ENCODE assay signal across 9 cellular contexts in the genomic region with DNA sequence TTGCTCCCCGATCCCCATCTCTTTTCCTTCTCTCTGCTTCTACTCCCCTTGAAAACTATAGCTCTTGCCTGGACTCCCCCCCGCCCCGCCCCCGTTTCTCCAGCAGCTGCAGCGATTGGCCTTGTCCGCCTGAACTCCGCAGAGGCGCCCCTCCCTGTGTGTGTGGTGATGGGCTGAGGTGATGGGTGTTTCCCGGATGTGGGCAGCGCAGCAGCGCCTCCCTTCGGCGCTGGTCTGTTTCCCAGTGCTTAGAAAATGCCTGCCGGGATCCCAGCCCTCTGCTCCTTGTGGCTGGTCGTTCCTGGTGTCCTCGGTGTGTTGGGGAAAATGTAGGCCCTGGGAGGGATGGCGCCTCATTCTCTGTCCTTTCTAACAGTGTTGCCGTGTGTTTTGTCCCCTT. TPM values are rescaled to one million over a fixed set of nuclear protein-coding genes. Genes with fewer than 3 reads are reported as not detected.
DNase-seq lines count a peak whose midpoint lies in the region; TF ChIP-seq lines count a peak whose summit lies in the region.
"Had no signal": no experiment of that assay in that cellular context is flagged by ENCODE, and none has a peak within 500 bp of the region (broad histone marks: within the 10 kb centered on the region; RNA-seq: fewer than 3 reads in every experiment).

No MANE protein-coding gene starts in this region.

- TF ChIP-seq CTCF in type B pancreatic cell (conservative IDR thresholded peaks at IDR 0.05) (peak; percentile 32), vagina (IDR thresholded peaks at IDR 0.05) (no peak)

- H3K9me3 Mint-ChIP-seq in activated naive CD4-positive, alpha-beta T cell treated with anti-CD3 and anti-CD28 coated beads for 36 hours, result no peaks in the 10 kb centered on the region
- no peaks in the 10 kb centered on the region for H3K9me3 Mint-ChIP-seq in activated naive CD4-positive, alpha-beta T cell treated with anti-CD3 and anti-CD28 coated beads, Interleukin-2, amount 10 ng/mL, durations not matched to agents 7 days and 5 days
- H3K9me3 Mint-ChIP-seq in type B pancreatic cell, result no peaks in the 10 kb centered on the region

- no peak for TF ChIP-seq POLR2A in vagina (IDR thresholded peaks at IDR 0.05)

- H3K36me3 Mint-ChIP-seq in activated naive CD4-positive, alpha-beta T cell treated with anti-CD3 and anti-CD28 coated beads for 36 hours (ENCODE audit: low read depth), result no peaks in the 10 kb centered on the region
- H3K36me3 Mint-ChIP-seq in activated naive CD4-positive, alpha-beta T cell treated with anti-CD3 and anti-CD28 coated beads, Interleukin-2, amount 10 ng/mL, durations not matched to agents 7 days and 5 days, result no peaks in the 10 kb centered on the region
- H3K36me3 Mint-ChIP-seq in type B pancreatic cell, result no peaks in the 10 kb centered on the region

- intact Hi-C loops in activated naive CD4-positive, alpha-beta T cell treated with anti-CD3 and anti-CD28 coated beads for 36 hours (cut with micrococcal nuclease), result no loop called here
- intact Hi-C loops in vagina (cut with DNase I), result no loop called here

- no peak overlapping the region for H3K27ac Mint-ChIP-seq in activated naive CD4-positive, alpha-beta T cell treated with anti-CD3 and anti-CD28 coated beads for 36 hours
- no peak overlapping the region for H3K27ac Mint-ChIP-seq in activated naive CD4-positive, alpha-beta T cell treated with anti-CD3 and anti-CD28 coated beads, Interleukin-2, amount 10 ng/mL, durations not matched to agents 7 days and 5 days
- no peak overlapping the region for H3K27ac Mint-ChIP-seq in type B pancreatic cell
- H3K27ac Mint-ChIP-seq: activated naive CD8-positive, alpha-beta T cell had no signal

- H3K36me3 ChIP-seq in vagina, result no peaks in the 10 kb centered on the region

- no peaks in the 10 kb centered on the region for H3K27me3 ChIP-seq in vagina

- H3K9me3 ChIP-seq in vagina, result no peaks in the 10 kb centered on the region

- CTCF ChIA-PET in activated naive CD4-positive, alpha-beta T cell treated with anti-CD3 and anti-CD28 coated beads for 36 hours (lab: Charles Lee), result interaction anchor here (1.2 to 1.7 kb wide), 2 partner anchors 17 to 22 kb away, joined by 3 to 5 read pairs; no protein-coding TSS in a partner anchor
- CTCF ChIA-PET in activated naive CD4-positive, alpha-beta T cell treated with anti-CD3 and anti-CD28 coated beads, Interleukin-2, amount 10 ng/mL, durations not matched to agents 7 days and 5 days (lab: Charles Lee), result no interaction called here

- no peaks in the 10 kb centered on the region for H3K4me1 Mint-ChIP-seq in activated naive CD4-positive, alpha-beta T cell treated with anti-CD3 and anti-CD28 coated beads for 36 hours (ENCODE audit: low read depth)
- H3K4me1 Mint-ChIP-seq in activated naive CD4-positive, alpha-beta T cell treated with anti-CD3 and anti-CD28 coated beads, Interleukin-2, amount 10 ng/mL, durations not matched to agents 7 days and 5 days, result peaks cover 7% of the 10 kb centered on the region
- H3K4me1 Mint-ChIP-seq in type B pancreatic cell (ENCODE audit: unreplicated experiment), result no peaks in the 10 kb centered on the region

- no peak overlapping the region for H3K27ac ChIP-seq in vagina

- DNase-seq in activated naive CD4-positive, alpha-beta T cell treated with anti-CD3 and anti-CD28 coated beads for 36 hours, result peak; percentile 7
- no peak for DNase-seq in activated naive CD4-positive, alpha-beta T cell treated with anti-CD3 and anti-CD28 coated beads, Interleukin-2, amount 10 ng/mL, durations not matched to agents 7 days and 5 days
- DNase-seq in NCI-H774 (lab: John Stamatoyannopoulos, UW) (peak; percentile 93), globus pallidus (ENCODE audit: low spot score) (peak; percentile 56), type B pancreatic cell (ENCODE audit: extremely low spot score, unreplicated experiment) (no peak), vagina (ENCODE audit: extremely low spot score in 2 of 2) (no peak)
- DNase-seq in stimulated activated CD4-positive, alpha-beta T cell treated with anti-CD3 and anti-CD28 coated beads, Interleukin-1b, Interleukin-23, amount 100 ng/mL, for 48 hours, result no peak
- no peak for DNase-seq in activated CD8-positive, alpha-beta memory T cell treated with anti-CD3 and anti-CD28 coated beads, Interleukin-2, amount 50 U/mL, for 48 hours

- no peaks in the 10 kb centered on the region for H3K4me1 ChIP-seq in vagina

- H3K4me3 Mint-ChIP-seq in activated naive CD4-positive, alpha-beta T cell treated with anti-CD3 and anti-CD28 coated beads for 36 hours, result no peak overlapping the region
- no peak overlapping the region for H3K4me3 Mint-ChIP-seq in activated naive CD4-positive, alpha-beta T cell treated with anti-CD3 and anti-CD28 coated beads, Interleukin-2, amount 10 ng/mL, durations not matched to agents 7 days and 5 days
- H3K4me3 Mint-ChIP-seq in type B pancreatic cell, result no peak overlapping the region
- H3K4me3 Mint-ChIP-seq: activated naive CD8-positive, alpha-beta T cell had no signal

- no peak overlapping the region for H3K4me3 ChIP-seq in vagina

- H3K27me3 Mint-ChIP-seq in activated naive CD4-positive, alpha-beta T cell treated with anti-CD3 and anti-CD28 coated beads for 36 hours (ENCODE audit: low read depth), result no peaks in the 10 kb centered on the region
- H3K27me3 Mint-ChIP-seq in activated naive CD4-positive, alpha-beta T cell treated with anti-CD3 and anti-CD28 coated beads, Interleukin-2, amount 10 ng/mL, durations not matched to agents 7 days and 5 days, result peaks cover 5% of the 10 kb centered on the region
- H3K27me3 Mint-ChIP-seq in type B pancreatic cell, result peaks cover 21% of the 10 kb centered on the region

RNA-seq across cellular contexts. Expression of a gene that starts 43.3 kb away (rescaled TPM):
- under 1 TPM; 0.26 to 0.42 TPM for total RNA-seq in activated naive CD4-positive, alpha-beta T cell treated with anti-CD3 and anti-CD28 coated beads for 36 hours
- total RNA-seq in type B pancreatic cell (ENCODE audit: low replicate concordance), result 5.2 and 7.1 TPM in 2 replicates
- 2.0 TPM for total RNA-seq in vagina

Comparison
In these comparisons a context has a peak if more than half of its experiments do, and no peak if none do; other contexts are left out.
1. DNase-seq: peak in activated naive CD4-positive, alpha-beta T cell treated with anti-CD3 and anti-CD28 coated beads for 36 hours (single experiment), NCI-H774 (single experiment) and globus pallidus (single experiment); none in activated naive CD4-positive, alpha-beta T cell treated with anti-CD3 and anti-CD28 coated beads, Interleukin-2, amount 10 ng/mL, durations not matched to agents 7 days and 5 days (single experiment), type B pancreatic cell (single experiment), stimulated activated CD4-positive, alpha-beta T cell treated with anti-CD3 and anti-CD28 coated beads, Interleukin-1b, Interleukin-23, amount 100 ng/mL, for 48 hours (single experiment), activated CD8-positive, alpha-beta memory T cell treated with anti-CD3 and anti-CD28 coated beads, Interleukin-2, amount 50 U/mL, for 48 hours (single experiment) and vagina (0 of 2).